In the genomic region with DNA sequence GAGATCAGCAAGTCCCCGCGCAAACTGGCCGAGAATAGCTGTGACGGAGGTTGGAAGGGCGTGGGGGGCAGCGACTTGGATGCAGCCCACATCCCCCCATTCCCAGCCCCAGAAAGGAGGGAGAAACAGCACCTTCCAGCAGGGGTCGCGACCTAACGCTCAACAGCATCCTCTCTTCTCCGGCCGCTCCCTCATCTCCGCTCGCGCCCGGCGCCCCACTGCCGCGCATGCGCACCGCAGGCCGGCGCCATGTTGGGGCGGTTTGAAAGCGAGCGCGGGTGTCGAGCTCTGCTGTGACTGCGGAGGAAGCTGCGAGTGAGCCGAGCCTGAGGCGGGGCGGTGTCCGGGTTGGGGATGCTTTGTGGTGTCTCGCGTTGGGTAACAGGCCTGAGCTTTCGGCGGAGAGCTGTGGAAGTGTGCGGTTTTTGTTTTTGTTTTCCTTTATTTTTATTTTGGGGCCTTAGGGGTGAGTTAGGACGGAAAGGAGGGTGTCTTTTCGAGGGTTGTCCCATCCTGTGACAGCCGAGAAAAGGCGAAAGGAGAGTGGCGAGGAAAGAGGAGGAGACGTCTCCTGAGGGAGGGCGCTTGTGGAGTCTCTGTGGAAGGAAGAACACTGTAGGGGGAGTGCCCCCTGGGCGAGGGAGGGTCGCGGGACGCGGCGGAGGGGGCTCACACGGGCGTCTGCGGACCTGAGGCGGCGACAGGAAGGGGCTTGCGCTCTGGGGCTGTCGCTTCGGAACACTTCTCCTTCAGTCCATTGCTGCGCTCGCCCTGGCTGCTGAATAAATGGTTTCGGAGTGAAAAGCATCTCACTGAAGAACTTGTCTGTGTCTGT, we compare ENCODE assay signal across 8 cellular contexts. TPM values are rescaled to one million over a fixed set of nuclear protein-coding genes. Genes with fewer than 3 reads are reported as not detected.
DNase-seq lines count a peak whose midpoint lies in the region; ATAC-seq, FAIRE-seq and TF ChIP-seq lines count a peak whose summit lies in the region.

TSS of gene C18orf54 (plus strand) at position 247 of the 835 bp plus-strand sequence. CDS start 2,667 bp downstream, outside the sequence.
A gene with protein sequence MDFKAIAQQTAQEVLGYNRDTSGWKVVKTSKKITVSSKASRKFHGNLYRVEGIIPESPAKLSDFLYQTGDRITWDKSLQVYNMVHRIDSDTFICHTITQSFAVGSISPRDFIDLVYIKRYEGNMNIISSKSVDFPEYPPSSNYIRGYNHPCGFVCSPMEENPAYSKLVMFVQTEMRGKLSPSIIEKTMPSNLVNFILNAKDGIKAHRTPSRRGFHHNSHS (minus strand): TSS at position 199 of the 835 bp plus-strand sequence. CDS start 3,285 bp downstream, outside the sequence.

- H3K27me3 Mint-ChIP-seq in activated B cell treated with CpG ODN at 0.5 μM for 24 hours = no peaks in the 10 kb centered on the region

- no peaks in the 10 kb centered on the region for H3K9me3 ChIP-seq in kidney (ENCODE audit: control insufficient read depth in 1 of 2, low read length in 2 of 2)

- H3K36me3 Mint-ChIP-seq in activated B cell treated with CpG ODN at 0.5 μM for 24 hours (ENCODE audit: low read depth) = peaks cover 10% of the 10 kb centered on the region

- POLR2A ChIA-PET in activated B cell treated with CpG ODN at 0.5 μM for 24 hours (lab: Charles Lee) = interaction anchor here (0.6 to 1.1 kb wide), 4 partner anchors 14 to 135 kb away, joined by 3 to 4 read pairs (median 4); partner anchors contain the start of gene MBD2

- no peaks in the 10 kb centered on the region for H3K4me1 ChIP-seq in kidney (ENCODE audit: control insufficient read depth in 1 of 2, insufficient read depth in 1 of 2, low read depth in 1 of 2, low read length in 2 of 2)

- CTCF ChIA-PET in activated B cell treated with CpG ODN at 0.5 μM for 24 hours (lab: Charles Lee) = interaction anchor here (0.9 to 2.9 kb wide), 7 partner anchors 10 to 134 kb away, joined by 3 to 15 read pairs (median 4); partner anchors contain the start of genes MBD2 and POLI

- no peak for FAIRE-seq in kidney (lab: Jason Lieb, UNC)

- H3K9ac ChIP-seq in kidney (ENCODE audit: low read length in 2 of 2) = peak within 1 kb of the TSS; percentile 34 to 75

- H3K36me3 ChIP-seq in kidney (ENCODE audit: control insufficient read depth in 1 of 2, insufficient read depth in 2 of 2, low read length in 2 of 2) = no peaks in the 10 kb centered on the region

- H3K4me3 Mint-ChIP-seq in activated B cell treated with CpG ODN at 0.5 μM for 24 hours = peak within 1 kb of the TSS; percentile 99

- peak; percentile 99 for DNase-seq in AG20443 (ENCODE audit: low spot score)
- peak; percentile 89 for DNase-seq in NCI-H2227 treated with DMSO at 0.1 percent for 48 hours (lab: John Stamatoyannopoulos, UW)
- DNase-seq in activated B cell treated with CpG ODN at 0.5 μM for 24 hours = peak; percentile 89
- DNase-seq in central memory CD4-positive, alpha-beta T cell = peak; percentile 92
- peak; percentile 95 for DNase-seq in kidney
- DNase-seq in stimulated activated CD4-positive, alpha-beta T cell treated with anti-CD3 and anti-CD28 coated beads, Interleukin-15, amount 100 ng/mL, for 1 hour (ENCODE audit: low read depth in 1 of 2, low spot score in 1 of 2) = peak; percentile 83 to 84

- no peaks in the 10 kb centered on the region for H3K9me3 Mint-ChIP-seq in activated B cell treated with CpG ODN at 0.5 μM for 24 hours

- TF ChIP-seq CTCF in activated B cell treated with CpG ODN at 0.5 μM for 24 hours (IDR thresholded peaks at IDR 0.05) (no peak), kidney (IDR thresholded peaks at IDR 0.05; ENCODE audit: borderline replicate concordance, extremely low read depth, insufficient read depth) (peak; percentile 19)

- peak within 1 kb of the TSS in 1 of 2 donors; percentile 57 for H3K27ac ChIP-seq in kidney (ENCODE audit: low read depth in 2 of 2, low read length in 2 of 2)

- H3K4me3 ChIP-seq in kidney (ENCODE audit: low read length in 2 of 2) = peak within 1 kb of the TSS; percentile 80 to 87

- peaks cover 15% of the 10 kb centered on the region for H3K4me1 Mint-ChIP-seq in activated B cell treated with CpG ODN at 0.5 μM for 24 hours

- intact Hi-C loops in activated B cell treated with CpG ODN at 0.5 μM for 24 hours (cut with micrococcal nuclease) = loop anchor here (1.0 to 2.0 kb wide), 4 partner anchors 35 to 313 kb away; partner anchors contain the start of genes MBD2 and POLI
- intact Hi-C loops in kidney (cut with DNase I) = no loop called here

- peak within 1 kb of the TSS; percentile 93 for H3K27ac Mint-ChIP-seq in activated B cell treated with CpG ODN at 0.5 μM for 24 hours

- ATAC-seq in GM19023 (IDR thresholded peaks at IDR 0.05; ENCODE audit: unreplicated experiment) (peak; percentile 93), HG03196 (IDR thresholded peaks at IDR 0.05; ENCODE audit: unreplicated experiment) (peak; percentile 90), activated B cell treated with CpG ODN at 0.5 μM for 24 hours (ENCODE audit: low read depth) (peak; percentile 95)

RNA-seq across cellular contexts. Expression of gene C18orf54, which starts in this region (rescaled TPM):
- total RNA-seq in activated B cell treated with CpG ODN at 0.5 μM for 24 hours (1.9 TPM in 2 replicates), kidney (3.1 TPM)
- polyA plus RNA-seq in kidney (ENCODE audit: insufficient read depth, low read depth, low replicate concordance) = 0.65 TPM

RNA-seq across cellular contexts. Expression of the second gene that starts in this region (rescaled TPM):
- total RNA-seq in activated B cell treated with CpG ODN at 0.5 μM for 24 hours = not detected in 2 replicates
- total RNA-seq in kidney = 0.19 TPM
- not detected for polyA plus RNA-seq in kidney (ENCODE audit: insufficient read depth, low read depth, low replicate concordance)
